In the genomic region with DNA sequence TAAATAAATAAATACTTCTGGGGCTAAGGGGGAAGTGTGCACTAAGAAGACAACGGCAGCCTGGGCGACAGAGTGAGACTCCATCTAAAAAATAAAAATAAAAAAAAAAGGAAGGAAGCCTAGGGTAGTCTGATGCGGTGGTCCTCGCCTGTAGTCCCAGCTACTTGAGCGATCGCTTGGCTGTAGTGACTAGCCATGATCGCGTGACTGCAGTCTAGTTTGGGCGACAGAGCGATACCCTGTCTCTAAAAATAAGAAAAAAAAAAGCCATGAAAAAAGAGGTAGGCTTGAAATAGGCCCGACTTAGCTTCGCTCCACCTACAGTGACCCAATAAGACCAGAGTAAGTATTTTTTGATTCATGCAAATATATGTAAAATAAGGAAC, we compare ENCODE assay signal across 8 cellular contexts. TPM values are rescaled to one million over a fixed set of nuclear protein-coding genes. Genes with fewer than 3 reads are reported as not detected.
DNase-seq lines count a peak whose midpoint lies in the region; TF ChIP-seq lines count a peak whose summit lies in the region.

No MANE protein-coding gene starts in this region.

- no peak for TF ChIP-seq POLR2A in uterus (IDR thresholded peaks at IDR 0.05)

- no peak overlapping the region for H2AFZ ChIP-seq in hepatocyte

- H3K9me2 ChIP-seq in hepatocyte (replicated peaks; ENCODE audit: insufficient read depth) = no peaks in the 10 kb centered on the region

- intact Hi-C loops in left ventricle myocardium inferior (cut with micrococcal nuclease) = no loop called here
- intact Hi-C loops in cardiac septum (cut with DNase I) = loop anchor here (2.0 kb wide), 1 partner anchor 52 kb away; a partner anchor contains a TSS
- intact Hi-C loops in uterus (cut with DNase I; ENCODE audit: low total_unique reads) = no loop called here

- H4K20me1 ChIP-seq in hepatocyte (ENCODE audit: insufficient read depth, poor library complexity, severe bottlenecking) = no peaks in the 10 kb centered on the region

- peaks cover 12% of the 10 kb centered on the region for H3K79me2 ChIP-seq in hepatocyte

- no peaks in the 10 kb centered on the region for H3K9me3 ChIP-seq in left ventricle myocardium inferior (replicated peaks)
- no peaks in the 10 kb centered on the region for H3K9me3 ChIP-seq in hepatocyte (ENCODE audit: low read depth)
- no peaks in the 10 kb centered on the region for H3K9me3 ChIP-seq in uterus

- 93% methylated on average over 12 of the region's 12 CpGs for WGBS in hepatocyte (ENCODE audit: low lambda C conversion rate, missing lambda C conversion rate)

- no peak for TF ChIP-seq CTCF in left ventricle myocardium inferior (IDR thresholded peaks at IDR 0.05; ENCODE audit: borderline replicate concordance)
- no peak for TF ChIP-seq CTCF in hepatocyte (IDR thresholded peaks at IDR 0.05; ENCODE audit: poor library complexity)
- no peak for TF ChIP-seq CTCF in uterus (IDR thresholded peaks at IDR 0.05)

- H3K27me3 ChIP-seq in left ventricle myocardium inferior (ENCODE audit: low read depth) (no peaks in the 10 kb centered on the region), hepatocyte (no peaks in the 10 kb centered on the region), uterus (no peaks in the 10 kb centered on the region)

- H3K4me1 ChIP-seq in left ventricle myocardium inferior (peaks cover 34% of the 10 kb centered on the region), hepatocyte (ENCODE audit: insufficient read depth) (peaks cover 4% of the 10 kb centered on the region), uterus (peaks cover 0 to 6% of the 10 kb centered on the region in 2 donors)

- H3K27ac ChIP-seq in left ventricle myocardium inferior (replicated peaks) (peak overlapping the region; percentile 90), hepatocyte (peak overlapping the region; percentile 11), uterus (peak overlapping the region; percentile 43 to 68)

- H3K4me2 ChIP-seq in hepatocyte = no peak overlapping the region

- H3K36me3 ChIP-seq in left ventricle myocardium inferior (peaks cover 29% of the 10 kb centered on the region), hepatocyte (replicated peaks; ENCODE audit: insufficient read depth, low read depth) (no peaks in the 10 kb centered on the region), uterus (no peaks in the 10 kb centered on the region)

- DNase-seq in left ventricle myocardium inferior = no peak
- DNase-seq in cardiac septum (ENCODE audit: low spot score) = no peak
- peak; percentile 59 for DNase-seq in NOMO-1 treated with dmso at 0.1 percent for 144 hours (lab: John Stamatoyannopoulos, UW; ENCODE audit: unreplicated experiment)
- DNase-seq in hepatocyte (ENCODE audit: low spot score) = no peak
- no peak for DNase-seq in uterus
- no peak for DNase-seq in NCI-H524 treated with DMSO at 0.1 percent for 48 hours (lab: John Stamatoyannopoulos, UW)
- no peak for DNase-seq in NCI-H1694 (lab: John Stamatoyannopoulos, UW)
- DNase-seq in NCI-H146 (lab: John Stamatoyannopoulos, UW) = no peak

- H3K4me3 ChIP-seq in left ventricle myocardium inferior (peak overlapping the region; percentile 96), hepatocyte (no peak overlapping the region), uterus (no peak overlapping the region)

RNA-seq across cellular contexts. Expression of a gene that starts 0.7 kb away (rescaled TPM):
- total RNA-seq in left ventricle myocardium inferior (72.7 TPM), cardiac septum (70.5 TPM), hepatocyte (63.8 and 71.4 TPM in 2 replicates), uterus (100 to 1,000 TPM in 2 of 4 donors, 10 to 100 TPM in 2; 58.1 to 240 (median 97.2) TPM)
- polyA plus RNA-seq in hepatocyte = 94.1 and 97.9 TPM in 2 replicates

RNA-seq across cellular contexts. Expression of a gene that starts 2.0 kb away (rescaled TPM):
- total RNA-seq in left ventricle myocardium inferior = 7.0 TPM
- 4.7 TPM for total RNA-seq in cardiac septum
- 3.0 TPM in 1 of 2 replicates, not detected in the other for total RNA-seq in hepatocyte
- polyA plus RNA-seq in hepatocyte = 0.98 and 1.2 TPM in 2 replicates
- total RNA-seq in uterus = 10 to 100 TPM in 2 of 4 donors, 1 to 10 TPM in 2; 3.5 to 23.8 (median 13.0) TPM

RNA-seq across cellular contexts. Expression of a gene that starts 15.1 kb away (rescaled TPM):
- total RNA-seq in left ventricle myocardium inferior (0.11 TPM), cardiac septum (0.30 TPM), hepatocyte (0.28 and 0.90 TPM in 2 replicates), uterus (1 to 10 TPM in 2 of 4 donors, not detected in 2; 1.6 to 2.4 TPM)
- 0.29 and 0.58 TPM in 2 replicates for polyA plus RNA-seq in hepatocyte

RNA-seq across cellular contexts. Expression of a gene that starts 20.9 kb away (rescaled TPM):
- total RNA-seq in left ventricle myocardium inferior (60.1 TPM), cardiac septum (50.5 TPM), hepatocyte (116 and 133 TPM in 2 replicates), uterus (10 to 100 TPM; 14.3 to 45.0 (median 36.0) TPM)
- polyA plus RNA-seq in hepatocyte = 157 and 169 TPM in 2 replicates

RNA-seq across cellular contexts. Expression of a gene that starts 36.6 kb away (rescaled TPM):
- total RNA-seq in left ventricle myocardium inferior (11.7 TPM), cardiac septum (8.6 TPM), hepatocyte (12.9 and 15.9 TPM in 2 replicates), uterus (100 to 1,000 TPM in 1 of 4 donors, 10 to 100 TPM in 2, 1 to 10 TPM in 1; 9.0 to 115 (median 19.2) TPM)
- 17.6 and 19.3 TPM in 2 replicates for polyA plus RNA-seq in hepatocyte

Comparison
In these comparisons a context has a peak if more than half of its experiments do, and no peak if none do; other contexts are left out.
1. H3K27ac ChIP-seq: peak in every context shown above with its lines; median percentile 90 in left ventricle myocardium inferior; 56 in uterus; 11 in hepatocyte.